Comparison of ENCODE assay signal across 2 cellular contexts in the genomic region with DNA sequence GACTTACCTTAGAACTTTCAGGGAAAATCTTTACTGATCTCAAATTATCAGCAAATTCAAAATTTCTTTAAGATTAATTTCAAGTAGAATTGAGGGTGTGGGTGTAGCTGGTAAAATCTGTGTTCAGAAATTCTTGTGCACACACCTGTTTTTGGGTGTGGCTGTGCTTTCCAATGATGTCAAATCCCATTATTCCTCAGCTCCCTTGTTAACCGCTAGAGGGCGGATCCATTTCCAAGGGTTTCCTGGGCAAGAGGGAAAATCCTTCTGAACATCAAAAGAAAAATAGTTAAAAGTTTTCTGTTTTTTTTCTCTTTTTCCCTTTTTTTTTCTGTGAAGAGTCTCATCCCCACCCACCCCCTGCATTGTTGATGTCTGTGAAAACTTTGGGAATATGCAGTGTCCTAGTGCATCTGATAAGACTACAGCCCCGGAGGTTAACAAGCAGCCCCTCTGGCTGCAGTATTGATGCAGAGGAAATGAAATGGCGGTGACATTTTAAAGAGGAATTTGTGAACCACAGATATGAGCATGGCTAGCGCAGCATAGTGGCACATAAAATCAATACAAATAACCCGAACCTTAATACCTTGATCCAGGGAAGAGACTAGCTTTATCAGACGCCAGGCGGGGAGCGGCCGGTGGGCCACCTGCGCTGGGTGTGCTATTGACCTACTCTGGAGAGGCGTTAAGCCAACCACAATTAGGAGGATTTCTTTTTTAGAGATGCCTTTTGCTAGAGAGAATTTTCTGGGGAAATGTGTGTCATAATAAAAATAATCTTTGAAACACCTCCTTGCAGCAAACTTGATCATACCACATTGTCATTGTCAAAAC.
TF ChIP-seq lines count a peak whose summit lies in the region.

No MANE protein-coding gene starts in this region.

TF ChIP-seq in A549, 52 proteins besides CTCF, POLR2A, EP300 and RAD21 (continued from another document):
- TF ChIP-seq FOSB (CRISPR knock-in tag; IDR thresholded peaks at IDR 0.05) (no peak), EHF (CRISPR knock-in tag; IDR thresholded peaks at IDR 0.05) (no peak), MAX (IDR thresholded peaks at IDR 0.05) (0 out of 2 replicates have a peak, but pooled peaks have one; percentile 24), HOXA7 (CRISPR knock-in tag; IDR thresholded peaks at IDR 0.05) (no peak), HDAC2 (IDR thresholded peaks at IDR 0.05) (no peak)
- TF ChIP-seq, protein P1, sequence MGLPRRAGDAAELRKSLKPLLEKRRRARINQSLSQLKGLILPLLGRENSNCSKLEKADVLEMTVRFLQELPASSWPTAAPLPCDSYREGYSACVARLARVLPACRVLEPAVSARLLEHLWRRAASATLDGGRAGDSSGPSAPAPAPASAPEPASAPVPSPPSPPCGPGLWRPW (IDR thresholded peaks at IDR 0.05) = no peak

TF ChIP-seq in HCT116, 20 proteins besides CTCF, POLR2A, EP300 and RAD21 (continued from another document):
- TF ChIP-seq, protein P2, sequence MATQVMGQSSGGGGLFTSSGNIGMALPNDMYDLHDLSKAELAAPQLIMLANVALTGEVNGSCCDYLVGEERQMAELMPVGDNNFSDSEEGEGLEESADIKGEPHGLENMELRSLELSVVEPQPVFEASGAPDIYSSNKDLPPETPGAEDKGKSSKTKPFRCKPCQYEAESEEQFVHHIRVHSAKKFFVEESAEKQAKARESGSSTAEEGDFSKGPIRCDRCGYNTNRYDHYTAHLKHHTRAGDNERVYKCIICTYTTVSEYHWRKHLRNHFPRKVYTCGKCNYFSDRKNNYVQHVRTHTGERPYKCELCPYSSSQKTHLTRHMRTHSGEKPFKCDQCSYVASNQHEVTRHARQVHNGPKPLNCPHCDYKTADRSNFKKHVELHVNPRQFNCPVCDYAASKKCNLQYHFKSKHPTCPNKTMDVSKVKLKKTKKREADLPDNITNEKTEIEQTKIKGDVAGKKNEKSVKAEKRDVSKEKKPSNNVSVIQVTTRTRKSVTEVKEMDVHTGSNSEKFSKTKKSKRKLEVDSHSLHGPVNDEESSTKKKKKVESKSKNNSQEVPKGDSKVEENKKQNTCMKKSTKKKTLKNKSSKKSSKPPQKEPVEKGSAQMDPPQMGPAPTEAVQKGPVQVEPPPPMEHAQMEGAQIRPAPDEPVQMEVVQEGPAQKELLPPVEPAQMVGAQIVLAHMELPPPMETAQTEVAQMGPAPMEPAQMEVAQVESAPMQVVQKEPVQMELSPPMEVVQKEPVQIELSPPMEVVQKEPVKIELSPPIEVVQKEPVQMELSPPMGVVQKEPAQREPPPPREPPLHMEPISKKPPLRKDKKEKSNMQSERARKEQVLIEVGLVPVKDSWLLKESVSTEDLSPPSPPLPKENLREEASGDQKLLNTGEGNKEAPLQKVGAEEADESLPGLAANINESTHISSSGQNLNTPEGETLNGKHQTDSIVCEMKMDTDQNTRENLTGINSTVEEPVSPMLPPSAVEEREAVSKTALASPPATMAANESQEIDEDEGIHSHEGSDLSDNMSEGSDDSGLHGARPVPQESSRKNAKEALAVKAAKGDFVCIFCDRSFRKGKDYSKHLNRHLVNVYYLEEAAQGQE (IDR thresholded peaks at IDR 0.05; ENCODE audit: low read depth) = no peak
- TF ChIP-seq SIN3A (IDR thresholded peaks at IDR 0.05; ENCODE audit: low read depth) (no peak), TCF7L2 (IDR thresholded peaks at IDR 0.05; ENCODE audit: borderline replicate concordance, extremely low read depth, insufficient read depth, insufficient read length) (no peak)
